23 cellular contexts compared by ENCODE assay signal in the genomic region with DNA sequence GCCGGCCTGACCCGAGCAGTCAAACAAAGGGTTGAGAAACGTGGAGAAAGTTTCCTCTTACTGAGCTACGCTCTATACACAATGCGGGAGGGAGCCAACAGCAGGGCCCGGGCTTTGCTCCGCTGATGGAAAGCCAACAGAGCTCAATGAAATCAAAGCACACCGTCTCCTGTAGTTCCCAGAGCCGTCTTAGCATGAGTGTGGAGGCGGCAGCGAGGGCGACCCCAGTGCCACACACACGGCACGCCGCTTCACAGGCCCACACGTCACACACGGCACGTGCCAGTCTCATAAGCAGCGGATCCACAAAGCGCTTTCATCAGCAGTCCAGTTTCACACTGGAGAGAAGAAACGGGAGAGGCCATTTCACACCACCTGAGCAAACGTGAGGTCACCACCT. TPM values are rescaled to one million over a fixed set of nuclear protein-coding genes. Genes with fewer than 3 reads are reported as not detected.
DNase-seq lines count a peak whose midpoint lies in the region; ATAC-seq and TF ChIP-seq lines count a peak whose summit lies in the region.
"Had no signal": no experiment of that assay in that cellular context is flagged by ENCODE, and none has a peak within 500 bp of the region (broad histone marks: within the 10 kb centered on the region; RNA-seq: fewer than 3 reads in every experiment).

No MANE protein-coding gene starts in this region.

- H2BK5ac ChIP-seq in H9 (ENCODE audit: insufficient read length, low read length), result no peak overlapping the region

- no peak overlapping the region for H4K91ac ChIP-seq in H9 (ENCODE audit: insufficient read length, low read depth, low read length)

- no peak overlapping the region for H2BK12ac ChIP-seq in H9 (ENCODE audit: insufficient read length, low read depth, low read length)

- WGBS in thymus, result 97% methylated on average over 22 of the region's 22 CpGs
- 91 to 94% methylated on average over 21 to 22 of the region's 22 CpGs for WGBS in lower leg skin, 2 donors
- no CpG with 5 or more reads among the region's 22 CpGs for WGBS in H9 (ENCODE audit: extremely low coverage, insufficient read length, low lambda C conversion rate)

- H3K4me3 ChIP-seq in thymus (ENCODE audit: low read length) (no peak overlapping the region), lower leg skin (ENCODE audit: low read depth, poor library complexity, severe bottlenecking) (no peak overlapping the region)
- H3K4me3 ChIP-seq: adrenal gland, heart right ventricle, left ventricle myocardium inferior, mucosa of descending colon, vagina had no signal

- peaks cover 61% of the 10 kb centered on the region for H3K36me3 Mint-ChIP-seq in activated naive CD4-positive, alpha-beta T cell treated with anti-CD3 and anti-CD28 coated beads, Interleukin-2, amount 10 ng/mL, durations not matched to agents 7 days and 5 days
- peaks cover 2% of the 10 kb centered on the region for H3K36me3 Mint-ChIP-seq in T-helper 17 cell (ENCODE audit: low read depth)
- H3K36me3 Mint-ChIP-seq in H9 (ENCODE audit: insufficient read depth in 1 of 3, low read depth in 3 of 3), result peaks cover 49 to 92% (median 89%) of the 10 kb centered on the region in 3 experiments; a peak in 6 of 7 replicates

- no peak overlapping the region for H3K56ac ChIP-seq in H9 (ENCODE audit: insufficient read length, low read depth, low read length)

- no peak overlapping the region for H2AFZ ChIP-seq in H9 (ENCODE audit: low read length)

- H3K36me3 ChIP-seq in thymus (ENCODE audit: control insufficient read depth, insufficient read depth), result peaks cover 62% of the 10 kb centered on the region

- TF ChIP-seq POLR2A in lower leg skin (IDR thresholded peaks at IDR 0.05), result no peak

- H3K27me3 ChIP-seq in thymus (ENCODE audit: control insufficient read depth, insufficient read depth) (no peaks in the 10 kb centered on the region), H9 (ENCODE audit: insufficient read depth, low read length) (no peaks in the 10 kb centered on the region)
- H3K27me3 ChIP-seq: adrenal gland, heart right ventricle, vagina had no signal

- no peak overlapping the region for H4K5ac ChIP-seq in H9 (ENCODE audit: insufficient read length, low read depth, low read length)

- H3T11ph ChIP-seq in H9 (ENCODE audit: low read length), result no peak overlapping the region

- no peak overlapping the region for H3K4ac ChIP-seq in H9 (ENCODE audit: low read depth, low read length)

- H2BK120ac ChIP-seq in H9 (ENCODE audit: low read depth, low read length, poor library complexity, severe bottlenecking), result no peak overlapping the region

- H2AK5ac ChIP-seq in H9 (ENCODE audit: insufficient read length, low read length), result no peak overlapping the region

- no peaks in the 10 kb centered on the region for H3K79me1 ChIP-seq in H9 (ENCODE audit: insufficient read depth, low read depth, low read length, poor library complexity, severe bottlenecking)

- H3K9me3 Mint-ChIP-seq in activated naive CD4-positive, alpha-beta T cell treated with anti-CD3 and anti-CD28 coated beads, Interleukin-2, amount 10 ng/mL, durations not matched to agents 7 days and 5 days, result no peaks in the 10 kb centered on the region
- no peaks in the 10 kb centered on the region for H3K9me3 Mint-ChIP-seq in H9
- H3K9me3 Mint-ChIP-seq: dendritic cell treated with granulocyte-macrophage colony-stimulating factor and Interleukin-4, amounts not matched to agents 40 ng/mL and 50 ng/mL, for 4 days had no signal

- intact Hi-C loops in lower leg skin (cut with DNase I; ENCODE audit: low total_unique reads), result no loop called here

- no peaks in the 10 kb centered on the region for H3K23me2 ChIP-seq in H9 (ENCODE audit: insufficient read length, low read depth, low read length, poor library complexity, severe bottlenecking)

- no peaks in the 10 kb centered on the region for H3K79me2 ChIP-seq in H9 (ENCODE audit: insufficient read depth, low read length)

- no peak overlapping the region for H2BK15ac ChIP-seq in H9 (ENCODE audit: low read depth, low read length)

- no peaks in the 10 kb centered on the region for H3K27me3 Mint-ChIP-seq in activated naive CD4-positive, alpha-beta T cell treated with anti-CD3 and anti-CD28 coated beads, Interleukin-2, amount 10 ng/mL, durations not matched to agents 7 days and 5 days
- H3K27me3 Mint-ChIP-seq in T-helper 17 cell, result no peaks in the 10 kb centered on the region
- no peaks in the 10 kb centered on the region for H3K27me3 Mint-ChIP-seq in H9 (ENCODE audit: low read depth)
- H3K27me3 Mint-ChIP-seq: dendritic cell treated with granulocyte-macrophage colony-stimulating factor and Interleukin-4, amounts not matched to agents 40 ng/mL and 50 ng/mL, for 4 days had no signal

- H4K8ac ChIP-seq in H9 (replicated peaks; ENCODE audit: insufficient read length, low read depth, low read length), result no peak overlapping the region

- no peak overlapping the region for H3K4me2 ChIP-seq in H9 (ENCODE audit: insufficient read depth, insufficient read length, low read length)

- H3K4me3 Mint-ChIP-seq in activated naive CD4-positive, alpha-beta T cell treated with anti-CD3 and anti-CD28 coated beads, Interleukin-2, amount 10 ng/mL, durations not matched to agents 7 days and 5 days, result no peak overlapping the region
- H3K4me3 Mint-ChIP-seq in T-helper 17 cell, result peak overlapping the region; percentile 50
- H3K4me3 Mint-ChIP-seq in H9, result no peak overlapping the region
- H3K4me3 Mint-ChIP-seq: dendritic cell treated with granulocyte-macrophage colony-stimulating factor and Interleukin-4, amounts not matched to agents 40 ng/mL and 50 ng/mL, for 4 days had no signal

- H3K27ac Mint-ChIP-seq in activated naive CD4-positive, alpha-beta T cell treated with anti-CD3 and anti-CD28 coated beads, Interleukin-2, amount 10 ng/mL, durations not matched to agents 7 days and 5 days, result peak overlapping the region; percentile 97
- H3K27ac Mint-ChIP-seq in T-helper 17 cell, result peak overlapping the region; percentile 98
- H3K27ac Mint-ChIP-seq in H9, result no peak overlapping the region; a peak in 1 of 7 replicates
- H3K27ac Mint-ChIP-seq: dendritic cell treated with granulocyte-macrophage colony-stimulating factor and Interleukin-4, amounts not matched to agents 40 ng/mL and 50 ng/mL, for 4 days had no signal

- H3K18ac ChIP-seq in H9 (ENCODE audit: insufficient read length, low read depth, low read length), result no peak overlapping the region

- no peak overlapping the region for H3K9ac ChIP-seq in H9 (ENCODE audit: extremely low read depth, insufficient read length, low read length)

- H3K27ac ChIP-seq in thymus (ENCODE audit: low read depth) (peak overlapping the region; percentile 36), H9 (ENCODE audit: insufficient read length, low read depth, low read length) (no peak overlapping the region)
- H3K27ac ChIP-seq: adrenal gland, left ventricle myocardium inferior, RWPE1, vagina had no signal

- DNase-seq in activated naive CD4-positive, alpha-beta T cell treated with anti-CD3 and anti-CD28 coated beads, Interleukin-2, amount 10 ng/mL, durations not matched to agents 7 days and 5 days, result no peak
- DNase-seq in activated naive CD4-positive, alpha-beta T cell treated with Interleukin-2 at 50 U/mL for 16 hours, result no peak
- no peak for DNase-seq in T-helper 17 cell
- DNase-seq in lower leg skin (ENCODE audit: low spot score in 2 of 2), result no peak
- DNase-seq in H9, result no peak
- DNase-seq: ACHN; activated T-cell treated with anti-CD3 and anti-CD28 coated beads for 4 hours; adrenal gland; DMS53; heart right ventricle; left ventricle myocardium inferior; MM.1S; mucosa of descending colon; NCI-H1436 treated with DMSO at 0.1 percent for 48 hours; NCI-H69; retina; stimulated activated CD8-positive, alpha-beta memory T cell treated with anti-CD3 and anti-CD28 coated beads, Interleukin-4, amount 100 ng/mL, for 48 hours had no signal

- no peak overlapping the region for H3K23ac ChIP-seq in H9 (ENCODE audit: insufficient read length, low read depth, low read length)

- TF ChIP-seq CTCF in lower leg skin (IDR thresholded peaks at IDR 0.05), result no peak
- no peak for TF ChIP-seq CTCF in H9 (conservative IDR thresholded peaks at IDR 0.05)

- peaks cover 54% of the 10 kb centered on the region for H3K4me1 Mint-ChIP-seq in activated naive CD4-positive, alpha-beta T cell treated with anti-CD3 and anti-CD28 coated beads, Interleukin-2, amount 10 ng/mL, durations not matched to agents 7 days and 5 days
- H3K4me1 Mint-ChIP-seq in T-helper 17 cell (peaks cover 41% of the 10 kb centered on the region), H9 (no peaks in the 10 kb centered on the region)

- CTCF ChIA-PET in activated naive CD4-positive, alpha-beta T cell treated with anti-CD3 and anti-CD28 coated beads, Interleukin-2, amount 10 ng/mL, durations not matched to agents 7 days and 5 days (lab: Charles Lee), result interaction anchor here (1.2 kb wide), 1 partner anchor 10 kb away, joined by 3 read pairs; no protein-coding TSS in a partner anchor

- no peak overlapping the region for H2BK20ac ChIP-seq in H9 (ENCODE audit: low read depth, low read length, poor library complexity, severe bottlenecking)

- ATAC-seq in T-helper 17 cell (peak; percentile 26), esophagus mucosa (peak; percentile 14), HG02610 (IDR thresholded peaks at IDR 0.05; ENCODE audit: unreplicated experiment) (no peak)
- ATAC-seq: heart right ventricle, mucosa of descending colon had no signal

- H3K9me3 ChIP-seq in T-helper 17 cell (ENCODE audit: control insufficient read depth, low read length, poor library complexity, severe bottlenecking) (no peaks in the 10 kb centered on the region), thymus (ENCODE audit: control insufficient read depth) (no peaks in the 10 kb centered on the region), H9 (ENCODE audit: control insufficient read depth, low read depth, low read length) (no peaks in the 10 kb centered on the region)
- H3K9me3 ChIP-seq: adrenal gland, heart right ventricle, left ventricle myocardium inferior, mucosa of descending colon, vagina had no signal

- H3K4me1 ChIP-seq in thymus (ENCODE audit: control insufficient read depth, insufficient read depth, low read length) (peaks cover 30% of the 10 kb centered on the region), H9 (ENCODE audit: insufficient read depth, low read length) (no peaks in the 10 kb centered on the region)
- H3K4me1 ChIP-seq: adrenal gland, vagina had no signal

- no peak overlapping the region for H3K14ac ChIP-seq in H9 (ENCODE audit: insufficient read depth, low read length)

- H4K20me1 ChIP-seq in H9 (ENCODE audit: control insufficient read depth, insufficient read depth, insufficient read length), result no peaks in the 10 kb centered on the region

RNA-seq across cellular contexts. Expression of gene CYB5D2, which starts 34.7 kb away (rescaled TPM):
- total RNA-seq in T-helper 17 cell (1 to 10 TPM; 7.8 to 8.2 TPM), esophagus mucosa (14.0 TPM), lower leg skin (10 to 100 TPM; 23.9 to 41.9 (median 33.0) TPM), H9 (2021) (7.8 and 8.4 TPM in 2 replicates)
- polyA plus RNA-seq in thymus, result 17.6 TPM

RNA-seq across cellular contexts. Expression of gene ZZEF1, which starts 34.9 kb away (rescaled TPM):
- total RNA-seq in T-helper 17 cell, result 100 to 1,000 TPM; 117 to 123 TPM
- total RNA-seq in esophagus mucosa, result 27.4 TPM
- 10.4 TPM for polyA plus RNA-seq in thymus
- total RNA-seq in lower leg skin, result 10 to 100 TPM; 39.1 to 67.4 (median 53.9) TPM
- total RNA-seq in H9 (2021), result 17.4 and 22.1 TPM in 2 replicates

Comparison
In these comparisons a context has a peak if more than half of its experiments do, and no peak if none do; other contexts are left out.
1. H3K27ac Mint-ChIP-seq: peak in activated naive CD4-positive, alpha-beta T cell treated with anti-CD3 and anti-CD28 coated beads, Interleukin-2, amount 10 ng/mL, durations not matched to agents 7 days and 5 days (single experiment) and T-helper 17 cell (single experiment); none in H9 (0 of 3).